ENCODE assay signal across 16 cellular contexts in the genomic region with DNA sequence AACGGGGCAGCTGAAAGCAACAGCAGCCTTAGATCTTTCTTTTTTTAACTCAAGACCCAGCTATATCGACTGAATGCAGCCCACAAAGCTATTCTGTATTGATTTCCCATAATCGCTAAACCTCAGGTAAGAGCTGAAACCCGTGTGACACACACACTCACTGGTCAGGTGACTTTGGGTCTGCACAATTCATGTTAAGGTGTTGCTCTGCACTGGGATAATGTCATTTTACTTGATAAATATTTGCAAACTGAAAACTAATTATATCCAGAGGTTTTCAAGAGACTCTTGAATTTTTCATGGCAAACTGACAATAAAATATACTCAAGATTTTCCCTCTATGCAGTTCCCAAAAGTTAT. TPM values are rescaled to one million over a fixed set of nuclear protein-coding genes. Genes with fewer than 3 reads are reported as not detected.
A peak's percentile ranks its signal among the peaks of the same experiment; 100 is the strongest.
DNase-seq lines count a peak whose midpoint lies in the region; ATAC-seq and TF ChIP-seq lines count a peak whose summit lies in the region.
"Had no signal": no experiment of that assay in that cellular context is flagged by ENCODE, and none has a peak within 500 bp of the region (broad histone marks: within the 10 kb centered on the region; RNA-seq: fewer than 3 reads in every experiment).

No MANE protein-coding gene starts in this region.

- intact Hi-C loops in activated CD4-positive, alpha-beta T cell treated with anti-CD3 and anti-CD28 coated beads, Interleukin-2, amount 10 ng/mL, durations not matched to agents 24 days and 14 days (cut with micrococcal nuclease), result no loop called here

- WGBS in mesenchymal stem cell, result 92% methylated on average over 4 of the region's 4 CpGs

- H3K79me1 ChIP-seq in mesenchymal stem cell (replicated peaks; ENCODE audit: low read length, poor library complexity, severe bottlenecking), result peaks cover 43% of the 10 kb centered on the region

- H3K36me3 ChIP-seq in mesenchymal stem cell (ENCODE audit: control insufficient read depth in 1 of 2, insufficient read depth in 2 of 2, low read depth in 1 of 2, low read length in 2 of 2), result peaks cover 20 to 57% of the 10 kb centered on the region in 2 experiments

- H3K27me3 Mint-ChIP-seq in activated CD4-positive, alpha-beta T cell treated with anti-CD3 and anti-CD28 coated beads, Interleukin-2, amount 10 ng/mL, durations not matched to agents 24 days and 14 days, result peaks cover 3% of the 10 kb centered on the region
- no peaks in the 10 kb centered on the region for H3K27me3 Mint-ChIP-seq in stimulated activated naive B cell treated with anti-CD40 and anti-IgM and Interleukin-4, amounts not matched to agents 10 μg/mL and 1 μg/mL and 100 μg/mL, for 72 hours
- no peaks in the 10 kb centered on the region for H3K27me3 Mint-ChIP-seq in osteocyte (ENCODE audit: unreplicated experiment)

- H3K4me3 ChIP-seq in mesenchymal stem cell (ENCODE audit: insufficient read depth in 1 of 2, low read depth in 1 of 2, low read length in 2 of 2), result no peak overlapping the region
- H3K4me3 ChIP-seq: tibial artery had no signal

- no peak overlapping the region for H3K27ac Mint-ChIP-seq in activated CD4-positive, alpha-beta T cell treated with anti-CD3 and anti-CD28 coated beads, Interleukin-2, amount 10 ng/mL, durations not matched to agents 24 days and 14 days
- H3K27ac Mint-ChIP-seq in stimulated activated naive B cell treated with anti-CD40 and anti-IgM and Interleukin-4, amounts not matched to agents 10 μg/mL and 1 μg/mL and 100 μg/mL, for 72 hours, result no peak overlapping the region
- H3K27ac Mint-ChIP-seq in osteocyte (ENCODE audit: unreplicated experiment), result no peak overlapping the region

- H4K8ac ChIP-seq in mesenchymal stem cell (ENCODE audit: low read length), result no peak overlapping the region

- no peak overlapping the region for H3K14ac ChIP-seq in mesenchymal stem cell (ENCODE audit: low read length in 2 of 2)

- H3K27me3 ChIP-seq in mesenchymal stem cell (ENCODE audit: control insufficient read depth in 1 of 2, insufficient read depth in 1 of 2, low read length in 2 of 2), result no peaks in the 10 kb centered on the region
- H3K27me3 ChIP-seq: tibial artery had no signal

- H3K36me3 Mint-ChIP-seq in activated CD4-positive, alpha-beta T cell treated with anti-CD3 and anti-CD28 coated beads, Interleukin-2, amount 10 ng/mL, durations not matched to agents 24 days and 14 days (ENCODE audit: low read depth), result no peaks in the 10 kb centered on the region
- H3K36me3 Mint-ChIP-seq in stimulated activated naive B cell treated with anti-CD40 and anti-IgM and Interleukin-4, amounts not matched to agents 10 μg/mL and 1 μg/mL and 100 μg/mL, for 72 hours, result peaks cover 10 to 19% of the 10 kb centered on the region in 2 donors
- H3K36me3 Mint-ChIP-seq in osteocyte (ENCODE audit: unreplicated experiment), result peaks cover 43% of the 10 kb centered on the region
- H3K36me3 Mint-ChIP-seq: activated naive CD4-positive, alpha-beta T cell treated with anti-CD3 and anti-CD28 coated beads, Interleukin-2, amount 50 U/mL, for 24 hours had no signal

- H3K4me1 ChIP-seq in mesenchymal stem cell (ENCODE audit: control insufficient read depth, insufficient read depth, low read depth, low read length), result peaks cover 9% of the 10 kb centered on the region

- H3K9me3 ChIP-seq in mesenchymal stem cell (ENCODE audit: control insufficient read depth, low read length), result no peaks in the 10 kb centered on the region
- H3K9me3 ChIP-seq: tibial artery had no signal

- no peak overlapping the region for H2AFZ ChIP-seq in mesenchymal stem cell (ENCODE audit: low read depth, low read length)

- no peak overlapping the region for H3K27ac ChIP-seq in mesenchymal stem cell (ENCODE audit: low read length, poor library complexity, severe bottlenecking)
- H3K27ac ChIP-seq: tibial artery had no signal

- peak overlapping the region; percentile 20 for H3K4me3 Mint-ChIP-seq in activated CD4-positive, alpha-beta T cell treated with anti-CD3 and anti-CD28 coated beads, Interleukin-2, amount 10 ng/mL, durations not matched to agents 24 days and 14 days
- H3K4me3 Mint-ChIP-seq in stimulated activated naive B cell treated with anti-CD40 and anti-IgM and Interleukin-4, amounts not matched to agents 10 μg/mL and 1 μg/mL and 100 μg/mL, for 72 hours, result no peak overlapping the region
- no peak overlapping the region for H3K4me3 Mint-ChIP-seq in osteocyte (ENCODE audit: unreplicated experiment)
- H3K4me3 Mint-ChIP-seq: activated naive CD4-positive, alpha-beta T cell treated with anti-CD3 and anti-CD28 coated beads, Interleukin-2, amount 50 U/mL, for 24 hours had no signal

- H3K9ac ChIP-seq in mesenchymal stem cell (ENCODE audit: low read length), result peak overlapping the region; percentile 24

- H3K9me3 Mint-ChIP-seq in activated CD4-positive, alpha-beta T cell treated with anti-CD3 and anti-CD28 coated beads, Interleukin-2, amount 10 ng/mL, durations not matched to agents 24 days and 14 days, result no peaks in the 10 kb centered on the region
- no peaks in the 10 kb centered on the region for H3K9me3 Mint-ChIP-seq in stimulated activated naive B cell treated with anti-CD40 and anti-IgM and Interleukin-4, amounts not matched to agents 10 μg/mL and 1 μg/mL and 100 μg/mL, for 72 hours
- H3K9me3 Mint-ChIP-seq in osteocyte (ENCODE audit: unreplicated experiment), result peaks cover 3% of the 10 kb centered on the region
- H3K9me3 Mint-ChIP-seq: activated naive CD4-positive, alpha-beta T cell treated with anti-CD3 and anti-CD28 coated beads, Interleukin-2, amount 50 U/mL, for 24 hours had no signal

- DNase-seq in activated CD4-positive, alpha-beta T cell treated with anti-CD3 and anti-CD28 coated beads, Interleukin-2, amount 10 ng/mL, durations not matched to agents 24 days and 14 days, result no peak
- no peak for DNase-seq in activated CD4-positive, alpha-beta T cell treated with anti-CD3 and anti-CD28 coated beads, Interleukin-2, amount 50 U/mL, for 48 hours
- DNase-seq in mesenchymal stem cell, result no peak
- no peak for DNase-seq in stimulated activated naive B cell treated with anti-CD40 and anti-IgM and Interleukin-4, amounts not matched to agents 10 μg/mL and 1 μg/mL and 100 μg/mL, for 72 hours
- no peak for DNase-seq in COR-L47 (lab: John Stamatoyannopoulos, UW)
- no peak for DNase-seq in osteocyte (ENCODE audit: extremely low spot score, unreplicated experiment)
- DNase-seq: activated CD8-positive, alpha-beta memory T cell treated with anti-CD3 and anti-CD28 coated beads for 24 hours; IMR-90; midbrain; NCI-H446; RPMI8226; T1000; tibial artery had no signal

- no peak overlapping the region for H2BK12ac ChIP-seq in mesenchymal stem cell (ENCODE audit: low read length in 2 of 2)

- no peak overlapping the region for H2BK15ac ChIP-seq in mesenchymal stem cell (ENCODE audit: low read depth, poor library complexity, severe bottlenecking)

- H2BK5ac ChIP-seq in mesenchymal stem cell (ENCODE audit: low read depth, low read length, poor library complexity, severe bottlenecking), result no peak overlapping the region

- no peak overlapping the region for H3K4ac ChIP-seq in mesenchymal stem cell (ENCODE audit: low read depth in 1 of 2, low read length in 2 of 2)

- no peak overlapping the region for H4K91ac ChIP-seq in mesenchymal stem cell (ENCODE audit: low read length)

- H3K23ac ChIP-seq in mesenchymal stem cell (ENCODE audit: low read length in 2 of 2), result no peak overlapping the region

- no peak for TF ChIP-seq CTCF in osteocyte (IDR thresholded peaks at IDR 0.05)

- H2BK120ac ChIP-seq in mesenchymal stem cell (ENCODE audit: low read depth, low read length), result no peak overlapping the region

- ATAC-seq in GM21360 (IDR thresholded peaks at IDR 0.05; ENCODE audit: unreplicated experiment), result peak; percentile 17
- peak; percentile 12 for ATAC-seq in HG03354 (IDR thresholded peaks at IDR 0.05; ENCODE audit: poor library complexity, severe bottlenecking, unreplicated experiment)
- no peak for ATAC-seq in stimulated activated naive B cell treated with anti-CD40 and anti-IgM and Interleukin-4, amounts not matched to agents 10 μg/mL and 1 μg/mL and 100 μg/mL, for 72 hours (replicated peaks)

- H3K18ac ChIP-seq in mesenchymal stem cell (ENCODE audit: low read depth in 1 of 2, low read length in 2 of 2), result no peak overlapping the region

- peaks cover 9% of the 10 kb centered on the region for H3K4me1 Mint-ChIP-seq in activated CD4-positive, alpha-beta T cell treated with anti-CD3 and anti-CD28 coated beads, Interleukin-2, amount 10 ng/mL, durations not matched to agents 24 days and 14 days
- peaks cover 10 to 11% of the 10 kb centered on the region in 2 donors for H3K4me1 Mint-ChIP-seq in stimulated activated naive B cell treated with anti-CD40 and anti-IgM and Interleukin-4, amounts not matched to agents 10 μg/mL and 1 μg/mL and 100 μg/mL, for 72 hours
- H3K4me1 Mint-ChIP-seq in osteocyte (ENCODE audit: unreplicated experiment), result peaks cover 1% of the 10 kb centered on the region

- no peak overlapping the region for H3K4me2 ChIP-seq in mesenchymal stem cell (ENCODE audit: low read length, poor library complexity, severe bottlenecking)

- H2AK5ac ChIP-seq in mesenchymal stem cell (ENCODE audit: low read length, severe bottlenecking), result no peak overlapping the region

RNA-seq across cellular contexts. Expression of gene SCRN1, which starts 33.1 kb away (rescaled TPM):
- 0.66 and 0.84 TPM in 2 replicates for total RNA-seq in activated CD4-positive, alpha-beta T cell treated with anti-CD3 and anti-CD28 coated beads, Interleukin-2, amount 10 ng/mL, durations not matched to agents 24 days and 14 days
- polyA plus RNA-seq in mesenchymal stem cell (2013, experiment 1 of 2), result 89.2 TPM
- 86.9 TPM for polyA plus RNA-seq in mesenchymal stem cell (2013, experiment 2 of 2)
- 104 and 106 TPM in 2 replicates for total RNA-seq in osteocyte

Comparison
In these comparisons a context has a peak if more than half of its experiments do, and no peak if none do; other contexts are left out.
1. ATAC-seq: peak in GM21360 (single experiment) and HG03354 (single experiment); none in stimulated activated naive B cell treated with anti-CD40 and anti-IgM and Interleukin-4, amounts not matched to agents 10 μg/mL and 1 μg/mL and 100 μg/mL, for 72 hours (0 of 2).
2. RNA of gene SCRN1, which starts 33.1 kb away (total RNA-seq): 104 to 106 TPM in osteocyte; 0.66 to 0.84 TPM in activated CD4-positive, alpha-beta T cell treated with anti-CD3 and anti-CD28 coated beads, Interleukin-2, amount 10 ng/mL, durations not matched to agents 24 days and 14 days; every median in the first group is over 10 times any median in the second.